In genomic region chr3:56210201-56210774, GRCh38 we compare ENCODE assay signal across 20 cellular contexts.
A peak's percentile ranks its signal among the peaks of the same experiment; 100 is the strongest.
DNase-seq lines count a peak whose midpoint lies in the region; ATAC-seq and TF ChIP-seq lines count a peak whose summit lies in the region.
"Had no signal": no experiment of that assay in that cellular context is flagged by ENCODE, and none has a peak within 500 bp of the region (broad histone marks: within the 10 kb centered on the region; RNA-seq: fewer than 3 reads in every experiment).

No MANE protein-coding gene starts in this region.

- no peak overlapping the region for H3K4me3 Mint-ChIP-seq in nephron
- no peak overlapping the region for H3K4me3 Mint-ChIP-seq in CD4-positive, alpha-beta T cell
- H3K4me3 Mint-ChIP-seq in activated CD4-positive, alpha-beta T cell treated with anti-CD3 and anti-CD28 coated beads, Interleukin-2, amount 10 ng/mL, durations not matched to agents 7 days and 5 days = no peak overlapping the region
- H3K4me3 Mint-ChIP-seq: CD14-positive monocyte; CD4-positive, CD25-positive, alpha-beta regulatory T cell; CD8-positive, alpha-beta T cell had no signal

- no peaks in the 10 kb centered on the region for H4K20me1 ChIP-seq in KMS-11 (ENCODE audit: insufficient read depth)
- no peaks in the 10 kb centered on the region for H4K20me1 ChIP-seq in MM.1S (ENCODE audit: insufficient read depth, low read length)
- H4K20me1 ChIP-seq: BLaER1 had no signal

- DNase-seq in MM.1S (no peak), mesendoderm (peak; percentile 17), sciatic nerve (ENCODE audit: low spot score) (no peak)
- DNase-seq in CD4-positive, alpha-beta T cell = no peak
- no peak for DNase-seq in activated CD4-positive, alpha-beta T cell treated with anti-CD3 and anti-CD28 coated beads, Interleukin-2, amount 10 ng/mL, durations not matched to agents 7 days and 5 days
- DNase-seq: 8988T; ACHN; BE2C; C1 segment of cervical spinal cord; Caco-2; Calu3; CD4-positive, CD25-positive, alpha-beta regulatory T cell; CD8-positive, alpha-beta T cell; DMS79 treated with DMSO at 0.1 percent for 48 hours; GF-D8 had no signal

- POLR2A ChIA-PET in CD4-positive, alpha-beta T cell (lab: Charles Lee) = no interaction called here
- POLR2A ChIA-PET in activated CD4-positive, alpha-beta T cell treated with anti-CD3 and anti-CD28 coated beads, Interleukin-2, amount 10 ng/mL, durations not matched to agents 7 days and 5 days (lab: Charles Lee) = no interaction called here

- no peak overlapping the region for H4K5ac ChIP-seq in mesendoderm (ENCODE audit: low read length)

- H3K27me3 ChIP-seq in KMS-11 (ENCODE audit: insufficient read depth, low read depth) = no peaks in the 10 kb centered on the region
- no peaks in the 10 kb centered on the region for H3K27me3 ChIP-seq in MM.1S (replicated peaks; ENCODE audit: insufficient read depth, low read length)
- H3K27me3 ChIP-seq in mesendoderm (ENCODE audit: insufficient read depth, low read length, poor library complexity) = no peaks in the 10 kb centered on the region
- H3K27me3 ChIP-seq in CD4-positive, alpha-beta T cell (ENCODE audit: control insufficient read depth, insufficient read depth, low read length) = no peaks in the 10 kb centered on the region
- H3K27me3 ChIP-seq: BE2C, BLaER1 had no signal

- peak overlapping the region; percentile 99; the same call in 1 of the 2 replicates for H3K27ac ChIP-seq in KMS-11
- H3K27ac ChIP-seq in MM.1S (ENCODE audit: low read length) = peak overlapping the region; percentile 61; the same call in 1 of the 2 replicates
- no peak overlapping the region for H3K27ac ChIP-seq in mesendoderm (ENCODE audit: low read depth, low read length)
- H3K27ac ChIP-seq in CD4-positive, alpha-beta T cell (ENCODE audit: low read depth, low read length) = no peak overlapping the region
- H3K27ac ChIP-seq: BLaER1 had no signal

- H3K79me1 ChIP-seq in mesendoderm (ENCODE audit: low read length) = no peaks in the 10 kb centered on the region

- peaks cover 7% of the 10 kb centered on the region for H3K36me3 Mint-ChIP-seq in nephron (ENCODE audit: low read depth)
- no peaks in the 10 kb centered on the region for H3K36me3 Mint-ChIP-seq in CD4-positive, alpha-beta T cell (ENCODE audit: low read depth)
- H3K36me3 Mint-ChIP-seq in activated CD4-positive, alpha-beta T cell treated with anti-CD3 and anti-CD28 coated beads, Interleukin-2, amount 10 ng/mL, durations not matched to agents 7 days and 5 days (ENCODE audit: low read depth) = no peaks in the 10 kb centered on the region
- H3K36me3 Mint-ChIP-seq: CD14-positive monocyte; CD4-positive, CD25-positive, alpha-beta regulatory T cell; CD8-positive, alpha-beta T cell had no signal

- H3K27me3 Mint-ChIP-seq in nephron (ENCODE audit: low read depth) = peaks cover 5% of the 10 kb centered on the region
- H3K27me3 Mint-ChIP-seq in CD4-positive, alpha-beta T cell = peaks cover 11% of the 10 kb centered on the region
- peaks cover 5% of the 10 kb centered on the region for H3K27me3 Mint-ChIP-seq in activated CD4-positive, alpha-beta T cell treated with anti-CD3 and anti-CD28 coated beads, Interleukin-2, amount 10 ng/mL, durations not matched to agents 7 days and 5 days

- H3K4me3 ChIP-seq in KMS-11 (IDR thresholded peaks at IDR 0.05; ENCODE audit: insufficient read depth, low read depth, low read length) = no peak overlapping the region
- no peak overlapping the region for H3K4me3 ChIP-seq in MM.1S (ENCODE audit: low read length)
- no peak overlapping the region for H3K4me3 ChIP-seq in mesendoderm (ENCODE audit: low read length)
- H3K4me3 ChIP-seq: BLaER1 had no signal

- H3K56ac ChIP-seq in mesendoderm (ENCODE audit: low read length) = no peak overlapping the region

- peaks cover 55% of the 10 kb centered on the region for H3K4me1 ChIP-seq in KMS-11 (ENCODE audit: low read depth, poor library complexity, severe bottlenecking)
- peaks cover 22% of the 10 kb centered on the region for H3K4me1 ChIP-seq in MM.1S (ENCODE audit: low read length)
- peaks cover 2% of the 10 kb centered on the region for H3K4me1 ChIP-seq in mesendoderm (ENCODE audit: control insufficient read depth, low read depth, low read length)
- H3K4me1 ChIP-seq: BE2C, BLaER1, Caco-2 had no signal

- no peak overlapping the region for H3K23ac ChIP-seq in mesendoderm (ENCODE audit: low read length)

- H3K4ac ChIP-seq in mesendoderm (ENCODE audit: low read depth, low read length) = no peak overlapping the region

- no peaks in the 10 kb centered on the region for H3F3A ChIP-seq in MM.1S (ENCODE audit: insufficient read depth, low read length)

- H3K18ac ChIP-seq in mesendoderm (ENCODE audit: low read length) = no peak overlapping the region

- no peaks in the 10 kb centered on the region for H3K9me3 ChIP-seq in MM.1S (replicated peaks; ENCODE audit: insufficient read depth, low read length)
- H3K9me3 ChIP-seq in CD4-positive, alpha-beta T cell (ENCODE audit: control insufficient read depth, low read length) = no peaks in the 10 kb centered on the region
- H3K9me3 ChIP-seq: BE2C, Caco-2 had no signal

- H3K9ac ChIP-seq in KMS-11 (no peak overlapping the region), MM.1S (ENCODE audit: low read length) (no peak overlapping the region), mesendoderm (ENCODE audit: low read length) (no peak overlapping the region)
- H3K9ac ChIP-seq: BLaER1 had no signal

- H2AFZ ChIP-seq in KMS-11 (ENCODE audit: low read depth) (no peak overlapping the region), MM.1S (ENCODE audit: low read length) (no peak overlapping the region)

- ATAC-seq in sciatic nerve (no peak), HG02981 (IDR thresholded peaks at IDR 0.05; ENCODE audit: unreplicated experiment) (no peak)
- no peak for ATAC-seq in CD4-positive, alpha-beta T cell (ENCODE audit: poor library complexity)
- ATAC-seq: CD8-positive, alpha-beta T cell had no signal

- H3K27ac Mint-ChIP-seq in nephron = peak overlapping the region; percentile 16 to 67 (median 58)
- H3K27ac Mint-ChIP-seq in CD4-positive, alpha-beta T cell = no peak overlapping the region
- H3K27ac Mint-ChIP-seq in activated CD4-positive, alpha-beta T cell treated with anti-CD3 and anti-CD28 coated beads, Interleukin-2, amount 10 ng/mL, durations not matched to agents 7 days and 5 days = no peak overlapping the region
- H3K27ac Mint-ChIP-seq: CD14-positive monocyte; CD4-positive, CD25-positive, alpha-beta regulatory T cell; CD8-positive, alpha-beta T cell had no signal

- H2BK120ac ChIP-seq in mesendoderm (ENCODE audit: low read depth, low read length) = no peak overlapping the region

- H3K4me2 ChIP-seq in KMS-11 = peak overlapping the region; percentile 56; the same call in 1 of the 2 replicates
- H3K4me2 ChIP-seq in MM.1S (ENCODE audit: low read depth, low read length) = no peak overlapping the region
- H3K4me2 ChIP-seq in mesendoderm (ENCODE audit: low read length) = no peak overlapping the region
- H3K4me2 ChIP-seq: BLaER1 had no signal

- H3K36me3 ChIP-seq in KMS-11 (ENCODE audit: insufficient read depth) (no peaks in the 10 kb centered on the region), MM.1S (replicated peaks; ENCODE audit: insufficient read depth, low read length) (no peaks in the 10 kb centered on the region), mesendoderm (ENCODE audit: control insufficient read depth, insufficient read depth, low read length) (no peaks in the 10 kb centered on the region)
- H3K36me3 ChIP-seq: BE2C, BLaER1 had no signal

- peaks cover 22% of the 10 kb centered on the region for H3K4me1 Mint-ChIP-seq in nephron
- H3K4me1 Mint-ChIP-seq in CD4-positive, alpha-beta T cell (ENCODE audit: low read depth) = no peaks in the 10 kb centered on the region
- no peaks in the 10 kb centered on the region for H3K4me1 Mint-ChIP-seq in activated CD4-positive, alpha-beta T cell treated with anti-CD3 and anti-CD28 coated beads, Interleukin-2, amount 10 ng/mL, durations not matched to agents 7 days and 5 days
- H3K4me1 Mint-ChIP-seq: CD14-positive monocyte; CD4-positive, CD25-positive, alpha-beta regulatory T cell had no signal

- no peak for TF ChIP-seq CTCF in KMS-11 (conservative IDR thresholded peaks at IDR 0.05; ENCODE audit: low read depth, low read length)
- no peak for TF ChIP-seq CTCF in MM.1S (IDR thresholded peaks at IDR 0.05; ENCODE audit: low read length)
- no peak for TF ChIP-seq CTCF in nephron (IDR thresholded peaks at IDR 0.05; ENCODE audit: unreplicated experiment in 3 of 3)
- TF ChIP-seq CTCF in CD4-positive, alpha-beta T cell (IDR thresholded peaks at IDR 0.05) = no peak

- H2BK5ac ChIP-seq in mesendoderm (ENCODE audit: low read length) = no peak overlapping the region

- no peak overlapping the region for H2AK5ac ChIP-seq in mesendoderm (ENCODE audit: low read length)

- H3K9me3 Mint-ChIP-seq in nephron = peaks cover 18% of the 10 kb centered on the region
- H3K9me3 Mint-ChIP-seq in CD4-positive, alpha-beta T cell = no peaks in the 10 kb centered on the region
- H3K9me3 Mint-ChIP-seq in activated CD4-positive, alpha-beta T cell treated with anti-CD3 and anti-CD28 coated beads, Interleukin-2, amount 10 ng/mL, durations not matched to agents 7 days and 5 days = peaks cover 4% of the 10 kb centered on the region

- no peak overlapping the region for H4K8ac ChIP-seq in mesendoderm (ENCODE audit: low read depth, low read length)

- H3K79me2 ChIP-seq in KMS-11 (ENCODE audit: insufficient read depth, low read depth) (no peaks in the 10 kb centered on the region), MM.1S (ENCODE audit: low read length) (no peaks in the 10 kb centered on the region), mesendoderm (ENCODE audit: control insufficient read depth, insufficient read depth, low read length) (no peaks in the 10 kb centered on the region)

- H3K9me2 ChIP-seq in MM.1S (replicated peaks; ENCODE audit: insufficient read depth, low read length) = no peaks in the 10 kb centered on the region

- WGBS in mesendoderm (ENCODE audit: extremely low coverage, insufficient coverage, low lambda C conversion rate) = no CpG with 5 or more reads among the region's 1 CpG

- CTCF ChIA-PET in CD4-positive, alpha-beta T cell (lab: Charles Lee) = no interaction called here
- CTCF ChIA-PET in activated CD4-positive, alpha-beta T cell treated with anti-CD3 and anti-CD28 coated beads, Interleukin-2, amount 10 ng/mL, durations not matched to agents 7 days and 5 days (lab: Charles Lee) = no interaction called here

- H2BK15ac ChIP-seq in mesendoderm (replicated peaks; ENCODE audit: low read depth) = no peak overlapping the region

- intact Hi-C loops in sciatic nerve (cut with DNase I) = no loop called here
- intact Hi-C loops in CD4-positive, alpha-beta T cell (cut with DNase I, micrococcal nuclease) = no loop called here

Comparison
In these comparisons a context has a peak if more than half of its experiments do, and no peak if none do; other contexts are left out.
1. H3K27ac ChIP-seq: peak in KMS-11 (single experiment) and MM.1S (single experiment); none in mesendoderm (single experiment) and CD4-positive, alpha-beta T cell (single experiment).
2. H3K27ac Mint-ChIP-seq: peak in nephron (3 of 3); none in CD4-positive, alpha-beta T cell (single experiment) and activated CD4-positive, alpha-beta T cell treated with anti-CD3 and anti-CD28 coated beads, Interleukin-2, amount 10 ng/mL, durations not matched to agents 7 days and 5 days (single experiment).